In genomic region chr2:144357623-144358400, GRCh38 we compare ENCODE assay signal across 7 cellular contexts.
DNase-seq lines count a peak whose midpoint lies in the region; ATAC-seq and TF ChIP-seq lines count a peak whose summit lies in the region.

No MANE protein-coding gene starts in this region.

- H3F3A ChIP-seq in OCI-LY1 (ENCODE audit: insufficient read depth, low read length): no peaks in the 10 kb centered on the region

- ATAC-seq in GM18867 (IDR thresholded peaks at IDR 0.05; ENCODE audit: unreplicated experiment) (peak; percentile 79), HG02588 (IDR thresholded peaks at IDR 0.05; ENCODE audit: unreplicated experiment) (peak; percentile 82)

- peak overlapping the region; percentile 70 for H3K27ac ChIP-seq in OCI-LY1 (ENCODE audit: low read depth, low read length, poor library complexity, severe bottlenecking)

- no peaks in the 10 kb centered on the region for H3K9me3 ChIP-seq in OCI-LY1 (ENCODE audit: low read length)

- no peaks in the 10 kb centered on the region for H3K9me2 ChIP-seq in OCI-LY1 (ENCODE audit: low read depth, low read length)

- no peak overlapping the region for H3K4me2 ChIP-seq in OCI-LY1 (ENCODE audit: low read length)

- H3K4me3 Mint-ChIP-seq in stimulated activated naive CD8-positive, alpha-beta T cell treated with anti-CD3 and anti-CD28 coated beads, Interleukin-15, Interleukin-2, amounts not matched to agents 100 ng/mL and 50 ng/mL, for 24 hours: peak overlapping the region; percentile 32

- no peaks in the 10 kb centered on the region for H3K27me3 ChIP-seq in OCI-LY1 (ENCODE audit: insufficient read depth, low read length)

- H3K36me3 Mint-ChIP-seq in stimulated activated naive CD8-positive, alpha-beta T cell treated with anti-CD3 and anti-CD28 coated beads, Interleukin-15, Interleukin-2, amounts not matched to agents 100 ng/mL and 50 ng/mL, for 24 hours (ENCODE audit: low read depth): no peaks in the 10 kb centered on the region

- H3K4me3 ChIP-seq in OCI-LY1 (ENCODE audit: low read depth, low read length, poor library complexity, severe bottlenecking): no peak overlapping the region
- H3K4me3 ChIP-seq in epithelial cell of proximal tubule (ENCODE audit: low read depth, low read length): no peak overlapping the region

- peak; percentile 99 for DNase-seq in epithelial cell of proximal tubule (ENCODE audit: low read depth)
- no peak for DNase-seq in AML-193 (lab: John Stamatoyannopoulos, UW)
- DNase-seq in COLO829 (ENCODE audit: low spot score): no peak

- peaks cover 49% of the 10 kb centered on the region for H3K4me1 Mint-ChIP-seq in stimulated activated naive CD8-positive, alpha-beta T cell treated with anti-CD3 and anti-CD28 coated beads, Interleukin-15, Interleukin-2, amounts not matched to agents 100 ng/mL and 50 ng/mL, for 24 hours (ENCODE audit: low read depth)

- no peaks in the 10 kb centered on the region for H3K36me3 ChIP-seq in OCI-LY1 (ENCODE audit: insufficient read depth, low read length)

- no peaks in the 10 kb centered on the region for H3K9me3 Mint-ChIP-seq in stimulated activated naive CD8-positive, alpha-beta T cell treated with anti-CD3 and anti-CD28 coated beads, Interleukin-15, Interleukin-2, amounts not matched to agents 100 ng/mL and 50 ng/mL, for 24 hours

- H4K20me1 ChIP-seq in OCI-LY1 (ENCODE audit: insufficient read depth, low read length): no peaks in the 10 kb centered on the region

- no peaks in the 10 kb centered on the region for H3K27me3 Mint-ChIP-seq in stimulated activated naive CD8-positive, alpha-beta T cell treated with anti-CD3 and anti-CD28 coated beads, Interleukin-15, Interleukin-2, amounts not matched to agents 100 ng/mL and 50 ng/mL, for 24 hours

- peak overlapping the region; percentile 94 for H3K27ac Mint-ChIP-seq in stimulated activated naive CD8-positive, alpha-beta T cell treated with anti-CD3 and anti-CD28 coated beads, Interleukin-15, Interleukin-2, amounts not matched to agents 100 ng/mL and 50 ng/mL, for 24 hours

- no peaks in the 10 kb centered on the region for H3K79me2 ChIP-seq in OCI-LY1 (ENCODE audit: insufficient read depth, low read length)

- peaks cover 44% of the 10 kb centered on the region for H3K4me1 ChIP-seq in OCI-LY1 (ENCODE audit: insufficient read depth, low read length, severe bottlenecking)

- H2AFZ ChIP-seq in OCI-LY1 (ENCODE audit: low read length): no peak overlapping the region

- H3K9ac ChIP-seq in OCI-LY1 (ENCODE audit: low read length): no peak overlapping the region

- no peak for TF ChIP-seq CTCF in OCI-LY1 (IDR thresholded peaks at IDR 0.05; ENCODE audit: low read length)
- no peak for TF ChIP-seq CTCF in epithelial cell of proximal tubule (conservative IDR thresholded peaks at IDR 0.05; ENCODE audit: low read depth, low read length)
